12 cellular contexts compared by ENCODE assay signal in the genomic region with DNA sequence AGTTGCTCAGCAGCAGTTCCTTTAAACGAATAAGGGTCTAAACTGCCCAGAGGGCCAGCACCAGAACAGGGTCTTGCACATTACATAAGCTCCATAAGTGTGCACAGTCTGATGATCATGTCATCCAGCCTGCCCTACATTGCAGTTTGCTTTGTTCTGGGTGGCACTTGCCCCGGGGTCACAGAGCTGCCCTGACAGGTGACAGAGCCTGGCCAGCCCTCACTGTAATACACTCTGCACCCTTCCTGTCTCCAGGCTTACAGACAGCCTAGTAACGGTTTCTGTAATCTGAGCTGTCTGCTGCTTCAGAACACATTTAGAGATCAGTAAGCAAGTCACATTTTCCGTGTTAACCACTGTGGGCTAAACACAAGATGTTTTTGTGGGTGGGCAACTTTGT.
DNase-seq lines count a peak whose midpoint lies in the region; ATAC-seq and TF ChIP-seq lines count a peak whose summit lies in the region.
"Had no signal": no experiment of that assay in that cellular context is flagged by ENCODE, and none has a peak within 500 bp of the region (broad histone marks: within the 10 kb centered on the region; RNA-seq: fewer than 3 reads in every experiment).

No MANE protein-coding gene starts in this region.

- H3K4me1 ChIP-seq in thyroid gland: peaks cover 0 to 3% of the 10 kb centered on the region in 2 donors
- H3K4me1 ChIP-seq: SJSA1 had no signal

- H3K27ac ChIP-seq in thyroid gland: no peak overlapping the region
- H3K27ac ChIP-seq: SJSA1, suprapubic skin had no signal

- no peak for DNase-seq in activated CD8-positive, alpha-beta memory T cell treated with anti-CD3 and anti-CD28 coated beads, Interleukin-2, amount 10 ng/mL, durations not matched to agents 7 days and 5 days
- DNase-seq in activated CD8-positive, alpha-beta memory T cell treated with anti-CD3 and anti-CD28 coated beads, Interleukin-2, amount 50 U/mL, for 4 hours: no peak
- DNase-seq in UCSD-AML1 (lab: John Stamatoyannopoulos, UW; ENCODE audit: unreplicated experiment) (peak; percentile 21), islet precursor cell (peak; percentile 64), superior temporal gyrus (ENCODE audit: extremely low spot score) (peak; percentile 8), GDM1 (lab: John Stamatoyannopoulos, UW) (no peak), thyroid gland (no peak)
- no peak for DNase-seq in stimulated activated CD4-positive, alpha-beta T cell treated with anti-CD3 and anti-CD28 coated beads, Interleukin-2, amount 100 ng/mL, for 24 hours
- DNase-seq: foreskin melanocyte; stimulated activated CD4-positive, alpha-beta T cell treated with anti-CD3 and anti-CD28 coated beads, Interleukin-15, amount 100 ng/mL, for 24 hours had no signal

- WGBS in thyroid gland, 2 donors: 52 to 62% methylated on average over 4 of the region's 4 CpGs

- ATAC-seq in activated CD8-positive, alpha-beta memory T cell treated with anti-CD3 and anti-CD28 coated beads, Interleukin-2, amount 10 ng/mL, durations not matched to agents 7 days and 5 days: peak; percentile 58

- no peaks in the 10 kb centered on the region for H3K9me3 ChIP-seq in thyroid gland
- H3K9me3 ChIP-seq: SJSA1, suprapubic skin had no signal

- no peaks in the 10 kb centered on the region for H3K27me3 ChIP-seq in thyroid gland
- H3K27me3 ChIP-seq: suprapubic skin had no signal

- H3K36me3 Mint-ChIP-seq in activated CD8-positive, alpha-beta memory T cell treated with anti-CD3 and anti-CD28 coated beads, Interleukin-2, amount 10 ng/mL, durations not matched to agents 7 days and 5 days: peaks cover 6% of the 10 kb centered on the region

- H3K4me3 ChIP-seq in thyroid gland (replicated peaks in 1 of 3): no peak overlapping the region
- H3K4me3 ChIP-seq: SJSA1, suprapubic skin had no signal

- H3K4me3 Mint-ChIP-seq in activated CD8-positive, alpha-beta memory T cell treated with anti-CD3 and anti-CD28 coated beads, Interleukin-2, amount 10 ng/mL, durations not matched to agents 7 days and 5 days: no peak overlapping the region

- intact Hi-C loops in thyroid gland (cut with DNase I): no loop called here

- H3K27ac Mint-ChIP-seq in activated CD8-positive, alpha-beta memory T cell treated with anti-CD3 and anti-CD28 coated beads, Interleukin-2, amount 10 ng/mL, durations not matched to agents 7 days and 5 days: no peak overlapping the region

- peaks cover 9% of the 10 kb centered on the region for H3K4me1 Mint-ChIP-seq in activated CD8-positive, alpha-beta memory T cell treated with anti-CD3 and anti-CD28 coated beads, Interleukin-2, amount 10 ng/mL, durations not matched to agents 7 days and 5 days

- no peak for TF ChIP-seq CTCF in thyroid gland (IDR thresholded peaks at IDR 0.05)

- TF ChIP-seq POLR2A in thyroid gland (IDR thresholded peaks at IDR 0.05): no peak

- peaks cover 2% of the 10 kb centered on the region for H3K9me3 Mint-ChIP-seq in activated CD8-positive, alpha-beta memory T cell treated with anti-CD3 and anti-CD28 coated beads, Interleukin-2, amount 10 ng/mL, durations not matched to agents 7 days and 5 days (ENCODE audit: low read depth)

- CTCF ChIA-PET in activated CD8-positive, alpha-beta memory T cell treated with anti-CD3 and anti-CD28 coated beads, Interleukin-2, amount 10 ng/mL, durations not matched to agents 7 days and 5 days (lab: Charles Lee): no interaction called here

- H3K36me3 ChIP-seq in thyroid gland: no peaks in the 10 kb centered on the region
- H3K36me3 ChIP-seq: SJSA1, suprapubic skin had no signal

- no peaks in the 10 kb centered on the region for H3K27me3 Mint-ChIP-seq in activated CD8-positive, alpha-beta memory T cell treated with anti-CD3 and anti-CD28 coated beads, Interleukin-2, amount 10 ng/mL, durations not matched to agents 7 days and 5 days

Comparison
In these comparisons a context has a peak if more than half of its experiments do, and no peak if none do; other contexts are left out.
1. DNase-seq: peak in UCSD-AML1 (single experiment), islet precursor cell (single experiment) and superior temporal gyrus (single experiment); none in activated CD8-positive, alpha-beta memory T cell treated with anti-CD3 and anti-CD28 coated beads, Interleukin-2, amount 10 ng/mL, durations not matched to agents 7 days and 5 days (single experiment), activated CD8-positive, alpha-beta memory T cell treated with anti-CD3 and anti-CD28 coated beads, Interleukin-2, amount 50 U/mL, for 4 hours (single experiment), GDM1 (single experiment), stimulated activated CD4-positive, alpha-beta T cell treated with anti-CD3 and anti-CD28 coated beads, Interleukin-2, amount 100 ng/mL, for 24 hours (0 of 2) and thyroid gland (0 of 2).